In genomic region chr1:150703427-150703826, GRCh38 we compare ENCODE assay signal across 21 cellular contexts. TPM values are rescaled to one million over a fixed set of nuclear protein-coding genes. Genes with fewer than 3 reads are reported as not detected.
DNase-seq lines count a peak whose midpoint lies in the region; ATAC-seq and TF ChIP-seq lines count a peak whose summit lies in the region.
"Had no signal": no experiment of that assay in that cellular context is flagged by ENCODE, and none has a peak within 500 bp of the region (broad histone marks: within the 10 kb centered on the region; RNA-seq: fewer than 3 reads in every experiment).

No MANE protein-coding gene starts in this region.

- H4K20me1 ChIP-seq in SK-N-SH (ENCODE audit: insufficient read depth): no peaks in the 10 kb centered on the region
- H4K20me1 ChIP-seq in HCT116 (ENCODE audit: insufficient read depth): no peaks in the 10 kb centered on the region
- H4K20me1 ChIP-seq: BLaER1 had no signal

- H2AFZ ChIP-seq in SK-N-SH (ENCODE audit: low read depth) (0 out of 2 replicates have a peak overlapping the region, but pooled peaks have one; percentile 9), HCT116 (ENCODE audit: low read depth, low read length, poor library complexity, severe bottlenecking) (peak overlapping the region; percentile 13)
- H2AFZ ChIP-seq: GM23338 had no signal

- no TSS peak for BruUV-seq in HCT116 (replicated peaks; lab: Mats Ljungman, UMichigan)

- H3K79me2 ChIP-seq in SK-N-SH (ENCODE audit: insufficient read depth) (no peaks in the 10 kb centered on the region), HCT116 (ENCODE audit: insufficient read depth, low read length) (no peaks in the 10 kb centered on the region)

- H3K27me3 ChIP-seq in SK-N-SH (ENCODE audit: insufficient read depth): no peaks in the 10 kb centered on the region
- H3K27me3 ChIP-seq in HCT116 (ENCODE audit: insufficient read depth, low read length): no peaks in the 10 kb centered on the region
- H3K27me3 ChIP-seq: BLaER1 had no signal

- H3K9me3 ChIP-seq in SK-N-SH: no peaks in the 10 kb centered on the region
- H3K9me3 ChIP-seq in HCT116 (ENCODE audit: control insufficient read depth in 1 of 2, insufficient read depth in 1 of 2, low read depth in 1 of 2, low read length in 2 of 2): no peaks in the 10 kb centered on the region
- H3K9me3 ChIP-seq: BLaER1, Caco-2 had no signal

- H3K36me3 ChIP-seq in SK-N-SH (replicated peaks in 1 of 2; ENCODE audit: control insufficient read depth in 1 of 2, insufficient read depth in 2 of 2, low read length in 1 of 2): no peaks in the 10 kb centered on the region
- H3K36me3 ChIP-seq in HCT116 (ENCODE audit: control insufficient read depth in 1 of 2, insufficient read depth in 2 of 2, low read length in 2 of 2): no peaks in the 10 kb centered on the region
- H3K36me3 ChIP-seq: BLaER1 had no signal

- RAD21 ChIA-PET in HCT116 (lab: Charles Lee; ENCODE audit: low non-redundant PET in 1 of 2, low total read pairs in 2 of 2, uncharacterized antibody in 2 of 2, unreplicated experiment in 2 of 2): no interaction called here

- no peaks in the 10 kb centered on the region for H3F3A ChIP-seq in SK-N-SH (replicated peaks; ENCODE audit: insufficient read depth)

- H3K4me3 ChIP-seq in SK-N-SH (ENCODE audit: low read depth in 2 of 2, low read length in 1 of 2): no peak overlapping the region
- H3K4me3 ChIP-seq in HCT116 (replicated peaks in 1 of 2; ENCODE audit: low read depth in 1 of 2, low read length in 2 of 2): no peak overlapping the region
- H3K4me3 ChIP-seq: BLaER1, GM23338 had no signal

- H3K4me1 ChIP-seq in SK-N-SH (ENCODE audit: control insufficient read depth in 1 of 2, insufficient read depth in 2 of 2, low read depth in 1 of 2, low read length in 1 of 2): no peaks in the 10 kb centered on the region
- H3K4me1 ChIP-seq in HCT116 (ENCODE audit: control insufficient read depth in 1 of 2, insufficient read depth in 2 of 2, low read length in 2 of 2): no peaks in the 10 kb centered on the region
- H3K4me1 ChIP-seq: BLaER1, Caco-2 had no signal

- TF ChIP-seq EP300 in SK-N-SH (IDR thresholded peaks at IDR 0.05; ENCODE audit: borderline replicate concordance in 1 of 2, low read depth in 1 of 2, low read length in 1 of 2): no peak

- POLR2A ChIA-PET in SK-N-SH (lab: Yijun Ruan, JAX) (no interaction called here), HCT116 (lab: Charles Lee) (no interaction called here)

- no peak overlapping the region for H3K4me2 ChIP-seq in SK-N-SH
- H3K4me2 ChIP-seq in HCT116 (ENCODE audit: low read length): no peak overlapping the region
- H3K4me2 ChIP-seq: BLaER1, GM23338 had no signal

- no peaks in the 10 kb centered on the region for H3K9me2 ChIP-seq in SK-N-SH
- H3K9me2 ChIP-seq in HCT116 (ENCODE audit: insufficient read depth): no peaks in the 10 kb centered on the region; the same call in 1 of the 2 replicates

- TF ChIP-seq CTCF in SK-N-SH (IDR thresholded peaks at IDR 0.05): no peak
- TF ChIP-seq CTCF in HCT116 (IDR thresholded peaks at IDR 0.05 in 2 of 3, conservative IDR thresholded peaks at IDR 0.05 in 1 of 3; ENCODE audit: borderline replicate concordance in 1 of 3, insufficient read depth in 1 of 3, low read depth in 2 of 3, low read length in 2 of 3): no peak

- CTCF ChIA-PET in SK-N-SH (lab: Yijun Ruan, JAX): interaction anchor here (0.9 kb wide), 1 partner anchor 10 kb away, joined by 3 read pairs; no protein-coding TSS in a partner anchor
- CTCF ChIA-PET in HCT116 (lab: Charles Lee): no interaction called here

- no peak for TF ChIP-seq POLR2A in HCT116 (IDR thresholded peaks at IDR 0.05; ENCODE audit: borderline replicate concordance, extremely low read depth, insufficient read depth, insufficient read length)

- H3K9ac ChIP-seq in SK-N-SH (no peak overlapping the region), HCT116 (ENCODE audit: low read length) (no peak overlapping the region)
- H3K9ac ChIP-seq: BLaER1 had no signal

- H3K27ac ChIP-seq in SK-N-SH (ENCODE audit: low read depth in 2 of 2, low read length in 1 of 2) (no peak overlapping the region), HCT116 (ENCODE audit: low read depth, low read length) (no peak overlapping the region)
- H3K27ac ChIP-seq: 22Rv1, BLaER1, C4-2B had no signal

- ATAC-seq in SK-N-SH treated with all-trans-retinoic acid at 6 μM for 48 hours: no peak
- no peak for ATAC-seq in HCT116
- ATAC-seq: CD8-positive, alpha-beta T cell; GM23338 had no signal

- no peak for DNase-seq in SK-N-SH
- no peak for DNase-seq in HCT116 (ENCODE audit: low read depth, low spot score)
- peak; percentile 20 for DNase-seq in OCI-M1 (lab: John Stamatoyannopoulos, UW)
- no peak for DNase-seq in effector CD4-positive, alpha-beta T cell
- DNase-seq in activated CD4-positive, alpha-beta T cell treated with anti-CD3 and anti-CD28 coated beads for 48 hours: no peak
- no peak for DNase-seq in NCI-H2227 treated with DMSO at 0.1 percent for 48 hours (lab: John Stamatoyannopoulos, UW)
- no peak for DNase-seq in activated gamma-delta T cell treated with Interleukin-2 at 50 U/mL for 16 hours
- DNase-seq: Caco-2; CD4-positive, CD25-positive, alpha-beta regulatory T cell; CD8-positive, alpha-beta T cell; DMS153; DND-41; H9; HFFc6 had no signal

- intact Hi-C loops in HCT116 (cut with micrococcal nuclease): no loop called here

- TF ChIP-seq RAD21 in SK-N-SH (IDR thresholded peaks at IDR 0.05; ENCODE audit: low read length): no peak
- no peak for TF ChIP-seq RAD21 in HCT116 (IDR thresholded peaks at IDR 0.05; ENCODE audit: low read depth)

TF ChIP-seq in SK-N-SH, 30 proteins besides CTCF, POLR2A, EP300 and RAD21 (continues in another document):
- TF ChIP-seq EZH2phosphoT487 (IDR thresholded peaks at IDR 0.05; ENCODE audit: borderline replicate concordance, low read depth) (no peak), MEF2A (IDR thresholded peaks at IDR 0.05; ENCODE audit: borderline replicate concordance, low read depth) (no peak), POLR2AphosphoS5 (IDR thresholded peaks at IDR 0.05; ENCODE audit: low read depth, low read length) (no peak), RXRA (IDR thresholded peaks at IDR 0.05; ENCODE audit: borderline replicate concordance, low read depth) (no peak), NFIC (IDR thresholded peaks at IDR 0.05; ENCODE audit: borderline replicate concordance) (no peak), USF2 (IDR thresholded peaks at IDR 0.05; ENCODE audit: borderline replicate concordance, low read depth, low read length) (no peak)

TF ChIP-seq in SK-N-SH treated with all-trans-retinoic acid at 6 μM for 48 hours, 23 proteins besides CTCF, POLR2A, EP300 and RAD21 (continues in another document):
- TF ChIP-seq ISL1 (CRISPR knock-in tag; IDR thresholded peaks at IDR 0.05) (no peak), GLIS3 (CRISPR knock-in tag; IDR thresholded peaks at IDR 0.05) (no peak), TCF4 (CRISPR knock-in tag; IDR thresholded peaks at IDR 0.05; ENCODE audit: borderline replicate concordance) (no peak), POU6F1 (CRISPR knock-in tag; IDR thresholded peaks at IDR 0.05; ENCODE audit: borderline replicate concordance, low read depth) (no peak), CSDC2 (CRISPR knock-in tag; IDR thresholded peaks at IDR 0.05) (no peak), ARNTL (CRISPR knock-in tag; IDR thresholded peaks at IDR 0.05; ENCODE audit: borderline replicate concordance, low read depth) (no peak)

TF ChIP-seq in HCT116, 20 proteins besides CTCF, POLR2A, EP300 and RAD21 (continues in another document):
- TF ChIP-seq ZBTB33 (IDR thresholded peaks at IDR 0.05; ENCODE audit: extremely low read depth, insufficient replicate concordance, low read length): no peak
- no peak for TF ChIP-seq CEBPB (IDR thresholded peaks at IDR 0.05; ENCODE audit: low read depth)

RNA-seq across cellular contexts. Expression of gene GOLPH3L, which starts 6.5 kb away (rescaled TPM):
- polyA plus RNA-seq in SK-N-SH (2012; rRNA removed): 7.8 and 8.1 TPM in 2 replicates
- 9.8 and 11.3 TPM in 2 replicates for polyA plus RNA-seq in SK-N-SH (2012; cell fraction: cytosol; rRNA removed)
- 2.6 and 6.2 TPM in 2 replicates for polyA plus RNA-seq in SK-N-SH (2012; cell fraction: nucleus; rRNA removed)
- total RNA-seq in HCT116 (2021; ENCODE audit: unreplicated experiment): 28.0 TPM
- polyA plus RNA-seq in HCT116 (2012): 16.8 and 19.2 TPM in 2 replicates

RNA-seq across cellular contexts. Expression of gene HORMAD1, which starts 17.3 kb away (rescaled TPM):
- polyA plus RNA-seq in SK-N-SH (2012; rRNA removed): not detected in 2 replicates
- polyA plus RNA-seq in SK-N-SH (2012; cell fraction: cytosol; rRNA removed): not detected in 2 replicates
- polyA plus RNA-seq in SK-N-SH (2012; cell fraction: nucleus; rRNA removed): 0.04 TPM in 1 of 2 replicates, not detected in the other
- total RNA-seq in HCT116 (2021; ENCODE audit: unreplicated experiment): not detected
- not detected in 2 replicates for polyA plus RNA-seq in HCT116 (2012)
- total RNA-seq: Caco-2; CD4-positive, CD25-positive, alpha-beta regulatory T cell; CD8-positive, alpha-beta T cell; GM23338; H4; H9; HFFc6 had no signal
- polyA plus RNA-seq: AG04450; CD4-positive, CD25-positive, alpha-beta regulatory T cell; GM23338 had no signal
